Comparison of ENCODE assay signal across 4 cellular contexts in genomic region chr1:244458781-244459180, GRCh38. TPM values are rescaled to one million over a fixed set of nuclear protein-coding genes. Genes with fewer than 3 reads are reported as not detected.
"Had no signal": no experiment of that assay in that cellular context is flagged by ENCODE, and none has a peak within 500 bp of the region (broad histone marks: within the 10 kb centered on the region; RNA-seq: fewer than 3 reads in every experiment).

No MANE protein-coding gene starts in this region.

- ATAC-seq: GM12878 had no signal

- H3K4me3 ChIP-seq: GM12878 had no signal

- DNase-seq: GDM1, GF-D8 had no signal

RNA-seq across cellular contexts. Expression of gene CATSPERE, which starts 2.3 kb away (rescaled TPM):
- total RNA-seq: G401 had no signal
